Comparison of ENCODE assay signal across 1 cellular context in the genomic region with DNA sequence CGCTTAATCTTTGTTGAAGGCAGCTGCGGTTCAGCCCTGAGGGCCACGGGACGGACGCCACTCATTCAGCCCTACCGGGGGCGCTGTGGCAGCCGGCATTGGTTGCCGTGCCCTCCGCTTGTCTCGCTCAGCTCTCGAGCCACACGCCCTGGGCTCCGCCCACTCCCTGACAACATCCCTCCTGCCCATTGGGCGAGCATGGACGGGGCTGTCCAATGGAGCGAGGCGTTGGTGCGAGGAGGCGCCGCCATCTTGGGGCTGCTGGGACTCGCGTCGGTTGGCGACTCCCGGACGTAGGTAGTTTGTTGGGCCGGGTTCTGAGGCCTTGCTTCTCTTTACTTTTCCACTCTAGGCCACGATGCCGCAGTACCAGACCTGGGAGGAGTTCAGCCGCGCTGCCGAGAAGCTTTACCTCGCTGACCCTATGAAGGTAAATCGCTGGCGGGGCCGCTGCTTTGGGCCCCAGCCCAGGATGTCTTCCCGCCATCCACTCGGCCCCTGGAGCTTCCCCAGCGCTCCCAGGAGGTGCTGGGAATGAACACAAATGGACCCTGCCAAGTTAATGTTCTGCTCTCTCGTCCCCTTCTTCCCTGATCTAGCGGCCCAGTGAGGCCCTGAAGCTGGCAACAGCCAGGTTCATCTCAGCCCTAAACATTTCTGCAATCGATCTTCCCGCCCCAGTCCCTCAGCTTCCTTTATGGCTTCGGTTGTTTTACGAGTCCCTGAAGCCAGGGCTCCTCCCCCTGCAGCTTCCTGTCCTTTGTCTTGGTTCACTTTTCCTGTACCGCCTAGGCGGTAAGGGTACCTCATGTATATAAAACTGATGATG.
TF ChIP-seq lines count a peak whose summit lies in the region.

TSS of gene SRP9 (plus strand) at position 244 of the 829 bp plus-strand sequence. CDS start at position 359, 115 bp downstream.

TF ChIP-seq in HepG2, 621 proteins besides CTCF, POLR2A, EP300 and RAD21 (continued from another document and continues in another):
- TF ChIP-seq, protein P1, sequence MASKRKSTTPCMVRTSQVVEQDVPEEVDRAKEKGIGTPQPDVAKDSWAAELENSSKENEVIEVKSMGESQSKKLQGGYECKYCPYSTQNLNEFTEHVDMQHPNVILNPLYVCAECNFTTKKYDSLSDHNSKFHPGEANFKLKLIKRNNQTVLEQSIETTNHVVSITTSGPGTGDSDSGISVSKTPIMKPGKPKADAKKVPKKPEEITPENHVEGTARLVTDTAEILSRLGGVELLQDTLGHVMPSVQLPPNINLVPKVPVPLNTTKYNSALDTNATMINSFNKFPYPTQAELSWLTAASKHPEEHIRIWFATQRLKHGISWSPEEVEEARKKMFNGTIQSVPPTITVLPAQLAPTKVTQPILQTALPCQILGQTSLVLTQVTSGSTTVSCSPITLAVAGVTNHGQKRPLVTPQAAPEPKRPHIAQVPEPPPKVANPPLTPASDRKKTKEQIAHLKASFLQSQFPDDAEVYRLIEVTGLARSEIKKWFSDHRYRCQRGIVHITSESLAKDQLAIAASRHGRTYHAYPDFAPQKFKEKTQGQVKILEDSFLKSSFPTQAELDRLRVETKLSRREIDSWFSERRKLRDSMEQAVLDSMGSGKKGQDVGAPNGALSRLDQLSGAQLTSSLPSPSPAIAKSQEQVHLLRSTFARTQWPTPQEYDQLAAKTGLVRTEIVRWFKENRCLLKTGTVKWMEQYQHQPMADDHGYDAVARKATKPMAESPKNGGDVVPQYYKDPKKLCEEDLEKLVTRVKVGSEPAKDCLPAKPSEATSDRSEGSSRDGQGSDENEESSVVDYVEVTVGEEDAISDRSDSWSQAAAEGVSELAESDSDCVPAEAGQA (IDR thresholded peaks at IDR 0.05; ENCODE audit: low read depth) = peak; percentile 85
- TF ChIP-seq, protein P1 (CRISPR knock-in tag; IDR thresholded peaks at IDR 0.05; ENCODE audit: borderline replicate concordance) = no peak
- TF ChIP-seq USF2 (IDR thresholded peaks at IDR 0.05; ENCODE audit: low read depth, low read length) (no peak), USF2 (CRISPR knock-in tag; IDR thresholded peaks at IDR 0.05; ENCODE audit: borderline replicate concordance) (no peak), MYNN (CRISPR knock-in tag; IDR thresholded peaks at IDR 0.05; ENCODE audit: low read depth) (0 out of 2 replicates have a peak, but pooled peaks have one; percentile 21), ZBTB7A (CRISPR knock-in tag; IDR thresholded peaks at IDR 0.05) (no peak), NR2F1 (CRISPR knock-in tag; IDR thresholded peaks at IDR 0.05) (no peak), ZNF883 (CRISPR knock-in tag; IDR thresholded peaks at IDR 0.05; ENCODE audit: not compliant biosample characterization) (no peak), PRMT3 (CRISPR knock-in tag; IDR thresholded peaks at IDR 0.05; ENCODE audit: borderline replicate concordance, low read depth) (0 out of 2 replicates have a peak, but pooled peaks have one; percentile 74), RCOR2 (CRISPR knock-in tag; IDR thresholded peaks at IDR 0.05) (no peak), ZNF709 (CRISPR knock-in tag; IDR thresholded peaks at IDR 0.05) (0 out of 2 replicates have a peak, but pooled peaks have one; percentile 41), HNRNPK (IDR thresholded peaks at IDR 0.05; ENCODE audit: low read depth, low read length, poor library complexity, severe bottlenecking) (no peak), ZNF24 (IDR thresholded peaks at IDR 0.05) (no peak), FOXA3 (CRISPR knock-in tag; IDR thresholded peaks at IDR 0.05) (peak; percentile 72), NFKBIZ (CRISPR knock-in tag; IDR thresholded peaks at IDR 0.05) (no peak; the same call in 1 of the 2 replicates), PTBP1 (IDR thresholded peaks at IDR 0.05; ENCODE audit: low read depth, low read length, poor library complexity, severe bottlenecking) (no peak), ZNF431 (CRISPR knock-in tag; IDR thresholded peaks at IDR 0.05; ENCODE audit: borderline replicate concordance, low read depth) (0 out of 2 replicates have a peak, but pooled peaks have one; percentile 43), ZBTB21 (CRISPR knock-in tag; IDR thresholded peaks at IDR 0.05) (no peak), ARID2 (CRISPR knock-in tag; IDR thresholded peaks at IDR 0.05; ENCODE audit: borderline replicate concordance) (no peak), FOXC1 (CRISPR knock-in tag; IDR thresholded peaks at IDR 0.05; ENCODE audit: borderline replicate concordance) (peak; percentile 63; the same call in 1 of the 2 replicates), CHD2 (IDR thresholded peaks at IDR 0.05; ENCODE audit: low read depth, low read length) (no peak; the same call in 1 of the 2 replicates), THYN1 (CRISPR knock-in tag; IDR thresholded peaks at IDR 0.05; ENCODE audit: borderline replicate concordance, low read depth) (0 out of 2 replicates have a peak, but pooled peaks have one; percentile 16), HDAC6 (IDR thresholded peaks at IDR 0.05; ENCODE audit: low read depth, low read length) (no peak), HMG20B (CRISPR knock-in tag; conservative IDR thresholded peaks at IDR 0.05) (no peak; the same call in 1 of the 2 replicates), NCOR1 (IDR thresholded peaks at IDR 0.05; ENCODE audit: borderline replicate concordance, low read length) (no peak), GRHL1 (CRISPR knock-in tag; conservative IDR thresholded peaks at IDR 0.05) (no peak), MBD4 (IDR thresholded peaks at IDR 0.05; ENCODE audit: borderline replicate concordance, low read length) (no peak), PRPF4 (IDR thresholded peaks at IDR 0.05; ENCODE audit: low read depth, low read length, poor library complexity, severe bottlenecking) (no peak), ZBTB39 (CRISPR knock-in tag; IDR thresholded peaks at IDR 0.05) (no peak)
- TF ChIP-seq, protein P2, sequence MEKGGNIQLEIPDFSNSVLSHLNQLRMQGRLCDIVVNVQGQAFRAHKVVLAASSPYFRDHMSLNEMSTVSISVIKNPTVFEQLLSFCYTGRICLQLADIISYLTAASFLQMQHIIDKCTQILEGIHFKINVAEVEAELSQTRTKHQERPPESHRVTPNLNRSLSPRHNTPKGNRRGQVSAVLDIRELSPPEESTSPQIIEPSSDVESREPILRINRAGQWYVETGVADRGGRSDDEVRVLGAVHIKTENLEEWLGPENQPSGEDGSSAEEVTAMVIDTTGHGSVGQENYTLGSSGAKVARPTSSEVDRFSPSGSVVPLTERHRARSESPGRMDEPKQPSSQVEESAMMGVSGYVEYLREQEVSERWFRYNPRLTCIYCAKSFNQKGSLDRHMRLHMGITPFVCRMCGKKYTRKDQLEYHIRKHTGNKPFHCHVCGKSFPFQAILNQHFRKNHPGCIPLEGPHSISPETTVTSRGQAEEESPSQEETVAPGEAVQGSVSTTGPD (CRISPR knock-in tag; IDR thresholded peaks at IDR 0.05) = peak; percentile 17; the same call in 1 of the 2 replicates
- TF ChIP-seq, protein P3, sequence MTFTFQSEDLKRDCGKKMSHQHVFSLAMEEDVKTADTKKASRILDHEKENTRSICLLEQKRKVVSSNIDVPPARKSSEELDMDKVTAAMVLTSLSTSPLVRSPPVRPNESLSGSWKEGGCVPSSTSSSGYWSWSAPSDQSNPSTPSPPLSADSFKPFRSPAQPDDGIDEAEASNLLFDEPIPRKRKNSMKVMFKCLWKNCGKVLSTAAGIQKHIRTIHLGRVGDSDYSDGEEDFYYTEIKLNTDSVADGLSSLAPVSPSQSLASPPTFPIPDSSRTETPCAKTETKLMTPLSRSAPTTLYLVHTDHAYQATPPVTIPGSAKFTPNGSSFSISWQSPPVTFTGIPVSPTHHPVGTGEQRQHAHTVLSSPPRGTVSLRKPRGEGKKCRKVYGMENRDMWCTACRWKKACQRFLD (CRISPR knock-in tag; IDR thresholded peaks at IDR 0.05; ENCODE audit: borderline replicate concordance) = peak; percentile 76
- TF ChIP-seq, protein P4, sequence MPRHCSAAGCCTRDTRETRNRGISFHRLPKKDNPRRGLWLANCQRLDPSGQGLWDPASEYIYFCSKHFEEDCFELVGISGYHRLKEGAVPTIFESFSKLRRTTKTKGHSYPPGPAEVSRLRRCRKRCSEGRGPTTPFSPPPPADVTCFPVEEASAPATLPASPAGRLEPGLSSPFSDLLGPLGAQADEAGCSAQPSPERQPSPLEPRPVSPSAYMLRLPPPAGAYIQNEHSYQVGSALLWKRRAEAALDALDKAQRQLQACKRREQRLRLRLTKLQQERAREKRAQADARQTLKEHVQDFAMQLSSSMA (CRISPR knock-in tag; IDR thresholded peaks at IDR 0.05) = 0 out of 2 replicates have a peak, but pooled peaks have one; percentile 20
- TF ChIP-seq, protein P5, sequence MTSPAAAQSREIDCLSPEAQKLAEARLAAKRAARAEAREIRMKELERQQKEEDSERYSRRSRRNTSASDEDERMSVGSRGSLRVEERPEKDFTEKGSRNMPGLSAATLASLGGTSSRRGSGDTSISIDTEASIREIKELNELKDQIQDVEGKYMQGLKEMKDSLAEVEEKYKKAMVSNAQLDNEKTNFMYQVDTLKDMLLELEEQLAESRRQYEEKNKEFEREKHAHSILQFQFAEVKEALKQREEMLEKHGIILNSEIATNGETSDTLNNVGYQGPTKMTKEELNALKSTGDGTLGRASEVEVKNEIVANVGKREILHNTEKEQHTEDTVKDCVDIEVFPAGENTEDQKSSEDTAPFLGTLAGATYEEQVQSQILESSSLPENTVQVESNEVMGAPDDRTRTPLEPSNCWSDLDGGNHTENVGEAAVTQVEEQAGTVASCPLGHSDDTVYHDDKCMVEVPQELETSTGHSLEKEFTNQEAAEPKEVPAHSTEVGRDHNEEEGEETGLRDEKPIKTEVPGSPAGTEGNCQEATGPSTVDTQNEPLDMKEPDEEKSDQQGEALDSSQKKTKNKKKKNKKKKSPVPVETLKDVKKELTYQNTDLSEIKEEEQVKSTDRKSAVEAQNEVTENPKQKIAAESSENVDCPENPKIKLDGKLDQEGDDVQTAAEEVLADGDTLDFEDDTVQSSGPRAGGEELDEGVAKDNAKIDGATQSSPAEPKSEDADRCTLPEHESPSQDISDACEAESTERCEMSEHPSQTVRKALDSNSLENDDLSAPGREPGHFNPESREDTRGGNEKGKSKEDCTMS (CRISPR knock-in tag; conservative IDR thresholded peaks at IDR 0.05) = no peak
- TF ChIP-seq, protein P6, sequence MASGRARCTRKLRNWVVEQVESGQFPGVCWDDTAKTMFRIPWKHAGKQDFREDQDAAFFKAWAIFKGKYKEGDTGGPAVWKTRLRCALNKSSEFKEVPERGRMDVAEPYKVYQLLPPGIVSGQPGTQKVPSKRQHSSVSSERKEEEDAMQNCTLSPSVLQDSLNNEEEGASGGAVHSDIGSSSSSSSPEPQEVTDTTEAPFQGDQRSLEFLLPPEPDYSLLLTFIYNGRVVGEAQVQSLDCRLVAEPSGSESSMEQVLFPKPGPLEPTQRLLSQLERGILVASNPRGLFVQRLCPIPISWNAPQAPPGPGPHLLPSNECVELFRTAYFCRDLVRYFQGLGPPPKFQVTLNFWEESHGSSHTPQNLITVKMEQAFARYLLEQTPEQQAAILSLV (CRISPR knock-in tag; IDR thresholded peaks at IDR 0.05; ENCODE audit: borderline replicate concordance) = peak; percentile 66; the same call in 1 of the 2 replicates
